ENCODE assay signal across 9 cellular contexts in genomic region chr9:137053944-137054931, GRCh38. TPM values are rescaled to one million over a fixed set of nuclear protein-coding genes. Genes with fewer than 3 reads are reported as not detected.
A peak's percentile ranks its signal among the peaks of the same experiment; 100 is the strongest.
DNase-seq lines count a peak whose midpoint lies in the region; ATAC-seq and FAIRE-seq lines count a peak whose summit lies in the region.
"Had no signal": no experiment of that assay in that cellular context is flagged by ENCODE, and none has a peak within 500 bp of the region (broad histone marks: within the 10 kb centered on the region; RNA-seq: fewer than 3 reads in every experiment).

ENTPD2 (minus strand) TSS chr9:137054061; CDS start chr9:137053997, 64 bp downstream.

- H3K27me3 Mint-ChIP-seq in activated CD8-positive, alpha-beta memory T cell treated with anti-CD3 and anti-CD28 coated beads, Interleukin-2, amount 10 ng/mL, durations not matched to agents 7 days and 5 days: peaks cover 35% of the 10 kb centered on the region
- H3K27me3 Mint-ChIP-seq in stimulated activated memory B cell treated with anti-CD40 and anti-IgM and Interleukin-4, amounts not matched to agents 10 μg/mL and 1 μg/mL and 100 μg/mL, for 72 hours: peaks cover 38% of the 10 kb centered on the region

- peak; percentile 62 for ATAC-seq in activated CD8-positive, alpha-beta memory T cell treated with anti-CD3 and anti-CD28 coated beads, Interleukin-2, amount 10 ng/mL, durations not matched to agents 7 days and 5 days
- ATAC-seq in stimulated activated memory B cell treated with anti-CD40 and anti-IgM and Interleukin-4, amounts not matched to agents 10 μg/mL and 1 μg/mL and 100 μg/mL, for 72 hours: peak; percentile 59
- ATAC-seq in GM21390 (IDR thresholded peaks at IDR 0.05; ENCODE audit: unreplicated experiment): no peak
- no peak for ATAC-seq in GM21723 (IDR thresholded peaks at IDR 0.05; ENCODE audit: unreplicated experiment)

- CTCF ChIA-PET in activated CD8-positive, alpha-beta memory T cell treated with anti-CD3 and anti-CD28 coated beads, Interleukin-2, amount 10 ng/mL, durations not matched to agents 7 days and 5 days (lab: Charles Lee): interaction anchor here (2.3 to 2.5 kb wide), 2 partner anchors 13 to 19 kb away, joined by 10 to 13 read pairs; no protein-coding TSS in a partner anchor

- peaks cover 2% of the 10 kb centered on the region for H3K9me3 ChIP-seq in iPS-18c (ENCODE audit: control insufficient read depth, insufficient read depth, low read length)

- H3K4me1 Mint-ChIP-seq in activated CD8-positive, alpha-beta memory T cell treated with anti-CD3 and anti-CD28 coated beads, Interleukin-2, amount 10 ng/mL, durations not matched to agents 7 days and 5 days: peaks cover 2% of the 10 kb centered on the region
- no peaks in the 10 kb centered on the region for H3K4me1 Mint-ChIP-seq in stimulated activated memory B cell treated with anti-CD40 and anti-IgM and Interleukin-4, amounts not matched to agents 10 μg/mL and 1 μg/mL and 100 μg/mL, for 72 hours

- H3K27ac Mint-ChIP-seq in activated CD8-positive, alpha-beta memory T cell treated with anti-CD3 and anti-CD28 coated beads, Interleukin-2, amount 10 ng/mL, durations not matched to agents 7 days and 5 days: no peak within 1 kb of the TSS
- no peak within 1 kb of the TSS for H3K27ac Mint-ChIP-seq in stimulated activated memory B cell treated with anti-CD40 and anti-IgM and Interleukin-4, amounts not matched to agents 10 μg/mL and 1 μg/mL and 100 μg/mL, for 72 hours

- no peak for DNase-seq in activated CD8-positive, alpha-beta memory T cell treated with anti-CD3 and anti-CD28 coated beads, Interleukin-2, amount 10 ng/mL, durations not matched to agents 7 days and 5 days
- no peak for DNase-seq in activated CD8-positive, alpha-beta memory T cell treated with anti-CD3 and anti-CD28 coated beads for 24 hours
- DNase-seq in activated T-cell treated with anti-CD3 and anti-CD28 coated beads, Interleukin-2, amount 50 U/mL, for 1 hour: peak; percentile 62
- DNase-seq in urothelium cell line (ENCODE audit: low spot score): no peak

- H3K36me3 Mint-ChIP-seq in activated CD8-positive, alpha-beta memory T cell treated with anti-CD3 and anti-CD28 coated beads, Interleukin-2, amount 10 ng/mL, durations not matched to agents 7 days and 5 days: no peaks in the 10 kb centered on the region
- H3K36me3 Mint-ChIP-seq in stimulated activated memory B cell treated with anti-CD40 and anti-IgM and Interleukin-4, amounts not matched to agents 10 μg/mL and 1 μg/mL and 100 μg/mL, for 72 hours: no peaks in the 10 kb centered on the region

- no peak for FAIRE-seq in urothelium cell line (lab: Jason Lieb, UNC)

- H3K4me3 Mint-ChIP-seq in activated CD8-positive, alpha-beta memory T cell treated with anti-CD3 and anti-CD28 coated beads, Interleukin-2, amount 10 ng/mL, durations not matched to agents 7 days and 5 days: no peak within 1 kb of the TSS
- H3K4me3 Mint-ChIP-seq in stimulated activated memory B cell treated with anti-CD40 and anti-IgM and Interleukin-4, amounts not matched to agents 10 μg/mL and 1 μg/mL and 100 μg/mL, for 72 hours: no peak within 1 kb of the TSS

- no peaks in the 10 kb centered on the region for H3K9me3 Mint-ChIP-seq in activated CD8-positive, alpha-beta memory T cell treated with anti-CD3 and anti-CD28 coated beads, Interleukin-2, amount 10 ng/mL, durations not matched to agents 7 days and 5 days (ENCODE audit: low read depth)
- H3K9me3 Mint-ChIP-seq in stimulated activated memory B cell treated with anti-CD40 and anti-IgM and Interleukin-4, amounts not matched to agents 10 μg/mL and 1 μg/mL and 100 μg/mL, for 72 hours: no peaks in the 10 kb centered on the region

- H3K4me3 ChIP-seq in iPS-18c (ENCODE audit: insufficient read depth, low read depth, low read length): peak within 1 kb of the TSS; percentile 53

RNA-seq across cellular contexts. Expression of gene ENTPD2, which starts in this region (rescaled TPM):
- not detected for total RNA-seq in activated CD8-positive, alpha-beta memory T cell treated with anti-CD3 and anti-CD28 coated beads, Interleukin-2, amount 10 ng/mL, durations not matched to agents 7 days and 5 days
- total RNA-seq: mononuclear cell had no signal

Comparison
In these comparisons a context has a peak if more than half of its experiments do, and no peak if none do; other contexts are left out.
1. Peak in ATAC-seq in activated CD8-positive, alpha-beta memory T cell treated with anti-CD3 and anti-CD28 coated beads, Interleukin-2, amount 10 ng/mL, durations not matched to agents 7 days and 5 days; RNA of the gene not detected or under 1 TPM.